14 cellular contexts compared by ENCODE assay signal in genomic region chr6:125480571-125480970, GRCh38.
DNase-seq lines count a peak whose midpoint lies in the region; ATAC-seq and TF ChIP-seq lines count a peak whose summit lies in the region.
"Had no signal": no experiment of that assay in that cellular context is flagged by ENCODE, and none has a peak within 500 bp of the region (broad histone marks: within the 10 kb centered on the region; RNA-seq: fewer than 3 reads in every experiment).

No MANE protein-coding gene starts in this region.

- DNase-seq in GM23338 (ENCODE audit: low spot score) (no peak), astrocyte of the hippocampus (ENCODE audit: low read depth, low spot score) (peak; percentile 68), fibroblast of mammary gland (ENCODE audit: low read depth) (peak; percentile 24), retinal pigment epithelial cell (ENCODE audit: low read depth) (peak; percentile 4), AG08396 (ENCODE audit: low spot score) (no peak)
- DNase-seq in CD4-positive, alpha-beta memory T cell, result no peak
- DNase-seq: DMS79 treated with DMSO at 0.1 percent for 48 hours, H9, NCI-H187, NCI-H345, NCI-H526, SIG-M5 had no signal

- CTCF ChIA-PET in CD4-positive, alpha-beta memory T cell (lab: Charles Lee; ENCODE audit: partially characterized antibody), result no interaction called here

- H2AFZ ChIP-seq in GM23338, result 0 out of 2 replicates have a peak overlapping the region, but pooled peaks have one; percentile 11

- no peak overlapping the region for H3K27ac ChIP-seq in GM23338 (ENCODE audit: low read depth)
- H3K27ac ChIP-seq in CD4-positive, alpha-beta memory T cell (ENCODE audit: low read depth, low read length), result no peak overlapping the region
- H3K27ac ChIP-seq: BLaER1 treated with 17β-estradiol and CSF1 and Interleukin-3, amounts not matched to agents 10 nM and 100 nM had no signal

- H3K27me3 Mint-ChIP-seq in GM23338 (ENCODE audit: insufficient read depth, low read depth, poor library complexity), result peaks cover 3% of the 10 kb centered on the region
- H3K27me3 Mint-ChIP-seq in CD4-positive, alpha-beta memory T cell, result peaks cover 0 to 2% of the 10 kb centered on the region in 2 donors

- no peak for ATAC-seq in GM23338
- ATAC-seq in HG03469 (IDR thresholded peaks at IDR 0.05; ENCODE audit: unreplicated experiment), result no peak

- no peaks in the 10 kb centered on the region for H3K9me3 ChIP-seq in CD4-positive, alpha-beta memory T cell (ENCODE audit: control insufficient read depth in 1 of 2, low read length in 2 of 2)

- H3K79me2 ChIP-seq in GM23338 (replicated peaks; ENCODE audit: insufficient read depth), result no peaks in the 10 kb centered on the region

- H4K20me1 ChIP-seq in GM23338 (replicated peaks; ENCODE audit: insufficient read depth), result no peaks in the 10 kb centered on the region
- H4K20me1 ChIP-seq: BLaER1 treated with 17β-estradiol and CSF1 and Interleukin-3, amounts not matched to agents 10 nM and 100 nM had no signal

- H3K4me3 ChIP-seq in GM23338 (no peak overlapping the region), fibroblast of mammary gland (ENCODE audit: control insufficient read depth, low read depth, low read length) (no peak overlapping the region), retinal pigment epithelial cell (ENCODE audit: low read length) (no peak overlapping the region)
- no peak overlapping the region for H3K4me3 ChIP-seq in CD4-positive, alpha-beta memory T cell (ENCODE audit: low read length in 2 of 2)
- H3K4me3 ChIP-seq: BLaER1 treated with 17β-estradiol and CSF1 and Interleukin-3, amounts not matched to agents 10 nM and 100 nM had no signal

- no peak overlapping the region for H3K4me2 ChIP-seq in GM23338

- TF ChIP-seq CTCF in GM23338 (conservative IDR thresholded peaks at IDR 0.05; ENCODE audit: low read depth in 2 of 2) (no peak), fibroblast of mammary gland (conservative IDR thresholded peaks at IDR 0.05; ENCODE audit: control insufficient read depth, insufficient read depth, low read depth, low read length) (no peak), retinal pigment epithelial cell (conservative IDR thresholded peaks at IDR 0.05; ENCODE audit: low read depth, low read length) (no peak)

- no peaks in the 10 kb centered on the region for H3K9me3 Mint-ChIP-seq in GM23338
- H3K9me3 Mint-ChIP-seq in CD4-positive, alpha-beta memory T cell, result no peaks in the 10 kb centered on the region
- H3K9me3 Mint-ChIP-seq: H9 had no signal

- H3K27ac Mint-ChIP-seq in GM23338, result no peak overlapping the region
- H3K27ac Mint-ChIP-seq in CD4-positive, alpha-beta memory T cell, result no peak overlapping the region
- H3K27ac Mint-ChIP-seq: H9 had no signal

- POLR2A ChIA-PET in CD4-positive, alpha-beta memory T cell (lab: Charles Lee; ENCODE audit: partially characterized antibody), result no interaction called here

- peaks cover 5% of the 10 kb centered on the region; the same call in 1 of the 2 replicates for H3K9me2 ChIP-seq in GM23338 (ENCODE audit: insufficient read depth)

- no peaks in the 10 kb centered on the region for H3F3A ChIP-seq in GM23338 (replicated peaks; ENCODE audit: low read depth)

- H3K4me1 ChIP-seq in GM23338 (ENCODE audit: insufficient read depth), result no peaks in the 10 kb centered on the region
- H3K4me1 ChIP-seq in CD4-positive, alpha-beta memory T cell (ENCODE audit: insufficient read depth, low read length), result no peaks in the 10 kb centered on the region

- H3K4me3 Mint-ChIP-seq in GM23338, result no peak overlapping the region
- no peak overlapping the region for H3K4me3 Mint-ChIP-seq in CD4-positive, alpha-beta memory T cell
- H3K4me3 Mint-ChIP-seq: H9 had no signal

- H3K27me3 ChIP-seq in GM23338 (ENCODE audit: insufficient read depth), result no peaks in the 10 kb centered on the region
- H3K27me3 ChIP-seq in CD4-positive, alpha-beta memory T cell (ENCODE audit: insufficient read depth, low read length), result no peaks in the 10 kb centered on the region
- H3K27me3 ChIP-seq: BLaER1 treated with 17β-estradiol and CSF1 and Interleukin-3, amounts not matched to agents 10 nM and 100 nM had no signal

- no peaks in the 10 kb centered on the region for H3K36me3 Mint-ChIP-seq in GM23338 (ENCODE audit: low read depth)
- H3K36me3 Mint-ChIP-seq in CD4-positive, alpha-beta memory T cell, result no peaks in the 10 kb centered on the region

- H3K36me3 ChIP-seq in GM23338 (ENCODE audit: insufficient read depth), result no peaks in the 10 kb centered on the region
- no peaks in the 10 kb centered on the region for H3K36me3 ChIP-seq in CD4-positive, alpha-beta memory T cell (ENCODE audit: insufficient read depth, low read length)
- H3K36me3 ChIP-seq: BLaER1 treated with 17β-estradiol and CSF1 and Interleukin-3, amounts not matched to agents 10 nM and 100 nM had no signal

- intact Hi-C loops in CD4-positive, alpha-beta memory T cell (cut with micrococcal nuclease), result no loop called here

- peaks cover 11% of the 10 kb centered on the region for H3K4me1 Mint-ChIP-seq in GM23338
- no peaks in the 10 kb centered on the region for H3K4me1 Mint-ChIP-seq in CD4-positive, alpha-beta memory T cell

TF ChIP-seq in GM23338, 12 proteins besides CTCF, POLR2A, EP300 and RAD21:
- no peak for TF ChIP-seq REST (IDR thresholded peaks at IDR 0.05; ENCODE audit: unreplicated experiment)
- no peak for TF ChIP-seq STAT1 (IDR thresholded peaks at IDR 0.05; ENCODE audit: unreplicated experiment)
- TF ChIP-seq NANOG (IDR thresholded peaks at IDR 0.05; ENCODE audit: borderline replicate concordance), result no peak
- TF ChIP-seq ZNF331 (CRISPR knock-in tag; IDR thresholded peaks at IDR 0.05; ENCODE audit: low read depth), result no peak

Comparison
In these comparisons a context has a peak if more than half of its experiments do, and no peak if none do; other contexts are left out.
1. DNase-seq: peak in astrocyte of the hippocampus (single experiment), fibroblast of mammary gland (single experiment) and retinal pigment epithelial cell (single experiment); none in GM23338 (single experiment), CD4-positive, alpha-beta memory T cell (0 of 5) and AG08396 (single experiment).